In genomic region chr7:154287370-154287769, GRCh38 we compare ENCODE assay signal across 21 cellular contexts.
"Had no signal": no experiment of that assay in that cellular context is flagged by ENCODE, and none has a peak within 500 bp of the region (broad histone marks: within the 10 kb centered on the region; RNA-seq: fewer than 3 reads in every experiment).

No MANE protein-coding gene starts in this region.

- H3K27me3 Mint-ChIP-seq: activated naive CD8-positive, alpha-beta T cell treated with anti-CD3 and anti-CD28 coated beads for 36 hours; activated T-cell treated with anti-CD3 and anti-CD28 coated beads, Interleukin-2, amount 50 U/mL, for 24 hours; activated T-helper 17 cell treated with anti-CD3 and anti-CD28 coated beads, Interleukin-2, amount 50 U/mL, for 72 hours; central memory CD8-positive, alpha-beta T cell; stimulated activated naive CD8-positive, alpha-beta T cell treated with anti-CD3 and anti-CD28 coated beads, Interleukin-15, Interleukin-2, amounts not matched to agents 100 ng/mL and 50 ng/mL, for 24 hours had no signal

- H3K27ac ChIP-seq: heart left ventricle, lower lobe of right lung, neutrophil, ovary, thyroid gland, upper lobe of right lung had no signal

- H3K9me3 ChIP-seq: lower lobe of right lung, neutrophil, ovary, thyroid gland, upper lobe of right lung had no signal

- H3K4me3 ChIP-seq: heart left ventricle, lower lobe of right lung, ovary, thyroid gland, upper lobe of right lung had no signal

- H3K4me1 ChIP-seq: heart left ventricle, lower lobe of right lung, thyroid gland, upper lobe of right lung had no signal

- DNase-seq: activated CD4-positive, alpha-beta T cell treated with anti-CD3 and anti-CD28 coated beads for 1 hour; activated CD4-positive, alpha-beta T cell treated with anti-CD3 and anti-CD28 coated beads, Interleukin-2, amount 50 U/mL, for 1 hour; activated naive CD4-positive, alpha-beta T cell treated with Interleukin-2 at 50 U/mL for 16 hours; activated naive CD8-positive, alpha-beta T cell treated with anti-CD3 and anti-CD28 coated beads for 36 hours; activated T-cell treated with anti-CD3 and anti-CD28 coated beads, Interleukin-2, amount 50 U/mL, for 24 hours; cortex of kidney; heart left ventricle; kidney; lower lobe of right lung; natural killer cell; ovary; right cardiac atrium; stimulated activated CD4-positive, alpha-beta T cell treated with anti-CD3 and anti-CD28 coated beads, Interleukin-1b, Interleukin-23, amount 100 ng/mL, for 48 hours; SW 1271; T-helper 2 cell; thyroid gland; upper lobe of right lung had no signal

- H3K4me1 Mint-ChIP-seq: activated naive CD8-positive, alpha-beta T cell treated with anti-CD3 and anti-CD28 coated beads for 36 hours; activated T-helper 17 cell treated with anti-CD3 and anti-CD28 coated beads, Interleukin-2, amount 50 U/mL, for 72 hours; central memory CD8-positive, alpha-beta T cell; natural killer cell had no signal

- H3K36me3 Mint-ChIP-seq: activated naive CD8-positive, alpha-beta T cell treated with anti-CD3 and anti-CD28 coated beads for 36 hours; natural killer cell had no signal

- H3K27me3 ChIP-seq: heart left ventricle, neutrophil, ovary, thyroid gland, upper lobe of right lung had no signal

- H3K36me3 ChIP-seq: heart left ventricle, lower lobe of right lung, neutrophil, ovary, thyroid gland, upper lobe of right lung had no signal

- H3K27ac Mint-ChIP-seq: activated naive CD8-positive, alpha-beta T cell treated with anti-CD3 and anti-CD28 coated beads for 36 hours; activated T-cell treated with anti-CD3 and anti-CD28 coated beads, Interleukin-2, amount 50 U/mL, for 24 hours; activated T-helper 17 cell treated with anti-CD3 and anti-CD28 coated beads, Interleukin-2, amount 50 U/mL, for 72 hours; natural killer cell; stimulated activated naive CD8-positive, alpha-beta T cell treated with anti-CD3 and anti-CD28 coated beads, Interleukin-15, Interleukin-2, amounts not matched to agents 100 ng/mL and 50 ng/mL, for 24 hours had no signal

- H3K4me3 Mint-ChIP-seq: activated naive CD8-positive, alpha-beta T cell treated with anti-CD3 and anti-CD28 coated beads for 36 hours; activated T-cell treated with anti-CD3 and anti-CD28 coated beads, Interleukin-2, amount 50 U/mL, for 24 hours; activated T-helper 17 cell treated with anti-CD3 and anti-CD28 coated beads, Interleukin-2, amount 50 U/mL, for 72 hours; central memory CD8-positive, alpha-beta T cell; natural killer cell; stimulated activated naive CD8-positive, alpha-beta T cell treated with anti-CD3 and anti-CD28 coated beads, Interleukin-15, Interleukin-2, amounts not matched to agents 100 ng/mL and 50 ng/mL, for 24 hours had no signal
